Comparison of ENCODE assay signal across 14 cellular contexts in the genomic region with DNA sequence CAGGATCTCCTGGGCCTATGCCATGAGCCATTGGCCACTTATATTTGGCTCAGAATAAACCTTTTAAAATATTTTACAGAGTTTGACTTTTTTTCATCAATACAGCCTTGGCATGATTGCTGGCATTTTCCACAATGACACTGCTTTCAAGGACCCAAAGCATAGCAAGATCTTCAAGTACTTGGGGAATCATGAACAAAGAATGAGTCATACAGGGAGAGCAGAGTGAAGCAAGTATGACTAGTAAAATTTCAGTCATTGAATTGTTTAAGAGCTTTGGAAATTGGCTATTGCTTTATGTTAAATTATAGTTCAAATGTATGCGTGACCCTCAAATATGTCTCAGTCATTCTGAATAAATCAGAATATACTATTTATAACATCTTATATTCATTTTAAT. TPM values are rescaled to one million over a fixed set of nuclear protein-coding genes. Genes with fewer than 3 reads are reported as not detected.
A peak's percentile ranks its signal among the peaks of the same experiment; 100 is the strongest.
DNase-seq lines count a peak whose midpoint lies in the region; ATAC-seq and TF ChIP-seq lines count a peak whose summit lies in the region.
"Had no signal": no experiment of that assay in that cellular context is flagged by ENCODE, and none has a peak within 500 bp of the region (broad histone marks: within the 10 kb centered on the region; RNA-seq: fewer than 3 reads in every experiment).

No MANE protein-coding gene starts in this region.

- no peak overlapping the region for H3K4me3 Mint-ChIP-seq in progenitor cell of endocrine pancreas (ENCODE audit: low read depth)
- no peak overlapping the region for H3K4me3 Mint-ChIP-seq in activated naive CD4-positive, alpha-beta T cell treated with anti-CD3 and anti-CD28 coated beads, Interleukin-2, amount 10 ng/mL, durations not matched to agents 7 days and 5 days
- no peak overlapping the region for H3K4me3 Mint-ChIP-seq in stimulated activated memory B cell treated with anti-CD40 and anti-IgM and Interleukin-4, amounts not matched to agents 10 μg/mL and 1 μg/mL and 100 μg/mL, for 72 hours
- no peak overlapping the region for H3K4me3 Mint-ChIP-seq in activated CD8-positive, alpha-beta T cell treated with anti-CD3 and anti-CD28 coated beads for 36 hours
- H3K4me3 Mint-ChIP-seq: T-cell had no signal

- no peak overlapping the region for H3K27ac ChIP-seq in epithelial cell of prostate
- H3K27ac ChIP-seq: gastroesophageal sphincter, transverse colon had no signal

- TF ChIP-seq CTCF in progenitor cell of endocrine pancreas (IDR thresholded peaks at IDR 0.05; ENCODE audit: unreplicated experiment), result no peak
- no peak for TF ChIP-seq CTCF in activated CD8-positive, alpha-beta T cell treated with anti-CD3 and anti-CD28 coated beads for 36 hours (IDR thresholded peaks at IDR 0.05)

- intact Hi-C loops in activated CD8-positive, alpha-beta T cell treated with anti-CD3 and anti-CD28 coated beads for 36 hours (cut with micrococcal nuclease), result no loop called here

- CTCF ChIA-PET in activated naive CD4-positive, alpha-beta T cell treated with anti-CD3 and anti-CD28 coated beads, Interleukin-2, amount 10 ng/mL, durations not matched to agents 7 days and 5 days (lab: Charles Lee), result no interaction called here
- CTCF ChIA-PET in activated CD8-positive, alpha-beta T cell treated with anti-CD3 and anti-CD28 coated beads for 36 hours (lab: Charles Lee), result no interaction called here

- POLR2A ChIA-PET in activated CD8-positive, alpha-beta T cell treated with anti-CD3 and anti-CD28 coated beads for 36 hours (lab: Charles Lee), result no interaction called here

- peak overlapping the region; percentile 11 for H3K27ac Mint-ChIP-seq in progenitor cell of endocrine pancreas
- no peak overlapping the region for H3K27ac Mint-ChIP-seq in activated naive CD4-positive, alpha-beta T cell treated with anti-CD3 and anti-CD28 coated beads, Interleukin-2, amount 10 ng/mL, durations not matched to agents 7 days and 5 days
- H3K27ac Mint-ChIP-seq in stimulated activated memory B cell treated with anti-CD40 and anti-IgM and Interleukin-4, amounts not matched to agents 10 μg/mL and 1 μg/mL and 100 μg/mL, for 72 hours, result no peak overlapping the region
- H3K27ac Mint-ChIP-seq in activated CD8-positive, alpha-beta T cell treated with anti-CD3 and anti-CD28 coated beads for 36 hours, result no peak overlapping the region
- H3K27ac Mint-ChIP-seq: T-cell had no signal

- no peaks in the 10 kb centered on the region for H3K4me1 Mint-ChIP-seq in progenitor cell of endocrine pancreas (ENCODE audit: low read depth)
- H3K4me1 Mint-ChIP-seq in activated naive CD4-positive, alpha-beta T cell treated with anti-CD3 and anti-CD28 coated beads, Interleukin-2, amount 10 ng/mL, durations not matched to agents 7 days and 5 days, result no peaks in the 10 kb centered on the region
- H3K4me1 Mint-ChIP-seq in stimulated activated memory B cell treated with anti-CD40 and anti-IgM and Interleukin-4, amounts not matched to agents 10 μg/mL and 1 μg/mL and 100 μg/mL, for 72 hours, result no peaks in the 10 kb centered on the region
- no peaks in the 10 kb centered on the region for H3K4me1 Mint-ChIP-seq in activated CD8-positive, alpha-beta T cell treated with anti-CD3 and anti-CD28 coated beads for 36 hours (ENCODE audit: low read depth)
- H3K4me1 Mint-ChIP-seq: T-cell had no signal

- ATAC-seq in stimulated activated memory B cell treated with anti-CD40 and anti-IgM and Interleukin-4, amounts not matched to agents 10 μg/mL and 1 μg/mL and 100 μg/mL, for 72 hours, result no peak
- no peak for ATAC-seq in activated CD8-positive, alpha-beta T cell treated with anti-CD3 and anti-CD28 coated beads for 36 hours
- ATAC-seq in HG03469 (IDR thresholded peaks at IDR 0.05; ENCODE audit: unreplicated experiment), result no peak
- ATAC-seq: gastroesophageal sphincter, T-cell had no signal

- peaks cover 17% of the 10 kb centered on the region for H3K9me3 Mint-ChIP-seq in progenitor cell of endocrine pancreas (ENCODE audit: low read depth)
- peaks cover 4% of the 10 kb centered on the region for H3K9me3 Mint-ChIP-seq in activated naive CD4-positive, alpha-beta T cell treated with anti-CD3 and anti-CD28 coated beads, Interleukin-2, amount 10 ng/mL, durations not matched to agents 7 days and 5 days
- H3K9me3 Mint-ChIP-seq in stimulated activated memory B cell treated with anti-CD40 and anti-IgM and Interleukin-4, amounts not matched to agents 10 μg/mL and 1 μg/mL and 100 μg/mL, for 72 hours, result peaks cover 14% of the 10 kb centered on the region
- H3K9me3 Mint-ChIP-seq in activated CD8-positive, alpha-beta T cell treated with anti-CD3 and anti-CD28 coated beads for 36 hours, result peaks cover 6% of the 10 kb centered on the region

- no peaks in the 10 kb centered on the region for H3K27me3 Mint-ChIP-seq in progenitor cell of endocrine pancreas
- peaks cover 7% of the 10 kb centered on the region for H3K27me3 Mint-ChIP-seq in activated naive CD4-positive, alpha-beta T cell treated with anti-CD3 and anti-CD28 coated beads, Interleukin-2, amount 10 ng/mL, durations not matched to agents 7 days and 5 days
- H3K27me3 Mint-ChIP-seq in stimulated activated memory B cell treated with anti-CD40 and anti-IgM and Interleukin-4, amounts not matched to agents 10 μg/mL and 1 μg/mL and 100 μg/mL, for 72 hours, result peaks cover 26% of the 10 kb centered on the region
- H3K27me3 Mint-ChIP-seq in activated CD8-positive, alpha-beta T cell treated with anti-CD3 and anti-CD28 coated beads for 36 hours, result peaks cover 2% of the 10 kb centered on the region

- no peaks in the 10 kb centered on the region for H3K36me3 Mint-ChIP-seq in progenitor cell of endocrine pancreas (ENCODE audit: insufficient read depth)
- no peaks in the 10 kb centered on the region for H3K36me3 Mint-ChIP-seq in activated naive CD4-positive, alpha-beta T cell treated with anti-CD3 and anti-CD28 coated beads, Interleukin-2, amount 10 ng/mL, durations not matched to agents 7 days and 5 days
- H3K36me3 Mint-ChIP-seq in stimulated activated memory B cell treated with anti-CD40 and anti-IgM and Interleukin-4, amounts not matched to agents 10 μg/mL and 1 μg/mL and 100 μg/mL, for 72 hours, result no peaks in the 10 kb centered on the region
- H3K36me3 Mint-ChIP-seq in activated CD8-positive, alpha-beta T cell treated with anti-CD3 and anti-CD28 coated beads for 36 hours (ENCODE audit: low read depth), result no peaks in the 10 kb centered on the region
- H3K36me3 Mint-ChIP-seq: T-cell had no signal

- DNase-seq in HCEC 1CT (peak; percentile 83), RKO (ENCODE audit: low spot score) (peak; percentile 62), epithelial cell of prostate (ENCODE audit: low read depth, low spot score) (peak; percentile 45), progenitor cell of endocrine pancreas (ENCODE audit: low spot score, unreplicated experiment) (no peak)
- no peak for DNase-seq in activated naive CD4-positive, alpha-beta T cell treated with anti-CD3 and anti-CD28 coated beads, Interleukin-2, amount 10 ng/mL, durations not matched to agents 7 days and 5 days
- DNase-seq in activated CD8-positive, alpha-beta T cell treated with anti-CD3 and anti-CD28 coated beads for 36 hours, result no peak
- DNase-seq: central memory CD4-positive, alpha-beta T cell; KBM-7; NCI-H2081; T-cell; transverse colon had no signal

RNA-seq across cellular contexts. Expression of gene GDNF, which starts 53.0 kb away (rescaled TPM):
- 0.47 and 0.57 TPM in 2 replicates for total RNA-seq in progenitor cell of endocrine pancreas
- total RNA-seq in activated CD8-positive, alpha-beta T cell treated with anti-CD3 and anti-CD28 coated beads for 36 hours, result not detected
- total RNA-seq: T-cell had no signal

Comparison
In these comparisons a context has a peak if more than half of its experiments do, and no peak if none do; other contexts are left out.
1. DNase-seq: peak in HCEC 1CT (single experiment), RKO (single experiment) and epithelial cell of prostate (single experiment); none in progenitor cell of endocrine pancreas (single experiment), activated naive CD4-positive, alpha-beta T cell treated with anti-CD3 and anti-CD28 coated beads, Interleukin-2, amount 10 ng/mL, durations not matched to agents 7 days and 5 days (single experiment) and activated CD8-positive, alpha-beta T cell treated with anti-CD3 and anti-CD28 coated beads for 36 hours (single experiment).